Comparison of ENCODE assay signal across 1 cellular context in genomic region chr16:620700-621525, GRCh38.
A peak's percentile ranks its signal among the peaks of the same experiment; 100 is the strongest.
TF ChIP-seq lines count a peak whose summit lies in the region.

No MANE protein-coding gene starts in this region.

TF ChIP-seq in HEK293, 187 proteins besides CTCF, POLR2A, EP300 and RAD21:
- peak; percentile 90 for TF ChIP-seq ZBTB17 (tag by site-specific recombination; IDR thresholded peaks at IDR 0.05)
- no peak for TF ChIP-seq EGR2 (tag by site-specific recombination; IDR thresholded peaks at IDR 0.05; ENCODE audit: low read depth)
- TF ChIP-seq ZIC2 (tag by site-specific recombination; IDR thresholded peaks at IDR 0.05), result 0 out of 2 replicates have a peak, but pooled peaks have one; percentile 5
- TF ChIP-seq ZNF292 (tag by site-specific recombination; IDR thresholded peaks at IDR 0.05; ENCODE audit: borderline replicate concordance, low read depth), result no peak
- no peak for TF ChIP-seq ZNF132 (tag by site-specific recombination; IDR thresholded peaks at IDR 0.05; ENCODE audit: borderline replicate concordance)
- TF ChIP-seq ZNF776 (tag by site-specific recombination; IDR thresholded peaks at IDR 0.05; ENCODE audit: borderline replicate concordance), result no peak
